In genomic region chr4:115852767-115853091, GRCh38 we compare ENCODE assay signal across 14 cellular contexts.
A peak's percentile ranks its signal among the peaks of the same experiment; 100 is the strongest.
DNase-seq lines count a peak whose midpoint lies in the region; ATAC-seq, FAIRE-seq and TF ChIP-seq lines count a peak whose summit lies in the region.
"Had no signal": no experiment of that assay in that cellular context is flagged by ENCODE, and none has a peak within 500 bp of the region (broad histone marks: within the 10 kb centered on the region; RNA-seq: fewer than 3 reads in every experiment).

No MANE protein-coding gene starts in this region.

- no peak overlapping the region for H2BK12ac ChIP-seq in H1 (ENCODE audit: low read depth, low read length)

- H4K20me1 ChIP-seq in mammary epithelial cell (ENCODE audit: insufficient read depth, low read length) (no peaks in the 10 kb centered on the region), H1 (replicated peaks in 1 of 2; ENCODE audit: control insufficient read depth in 1 of 2, insufficient read depth in 2 of 2, low read length in 2 of 2) (no peaks in the 10 kb centered on the region)

- H3K79me2 ChIP-seq in mammary epithelial cell (ENCODE audit: insufficient read depth, low read length) (no peaks in the 10 kb centered on the region), H1 (ENCODE audit: control insufficient read depth in 1 of 2, insufficient read depth in 2 of 2, low read length in 2 of 2) (no peaks in the 10 kb centered on the region)

- H3K36me3 Mint-ChIP-seq in MCF 10A (ENCODE audit: insufficient read depth, unreplicated experiment), result no peaks in the 10 kb centered on the region
- H3K36me3 Mint-ChIP-seq in CD8-positive, alpha-beta memory T cell, result no peaks in the 10 kb centered on the region

- no peaks in the 10 kb centered on the region for H3K79me1 ChIP-seq in H1 (ENCODE audit: low read depth, low read length)

- 75% methylated on average over 1 of the region's 1 CpG for WGBS in mammary epithelial cell (ENCODE audit: low coverage, missing lambda C conversion rate)
- 80% methylated on average over 1 of the region's 1 CpG; no CpG with 5 or more reads in 1 of the 2 experiments for WGBS in H1 (ENCODE audit: extremely low coverage in 1 of 2, insufficient coverage in 1 of 2, insufficient read length in 1 of 2, insufficient replicate concordance in 2 of 2, low coverage in 1 of 2, low lambda C conversion rate in 2 of 2, missing lambda C conversion rate in 1 of 2), 2 experiments

- H3K27me3 Mint-ChIP-seq in MCF 10A (ENCODE audit: insufficient read depth, unreplicated experiment), result peaks cover 25% of the 10 kb centered on the region
- H3K27me3 Mint-ChIP-seq in CD8-positive, alpha-beta memory T cell, result no peaks in the 10 kb centered on the region

- no peak for DNase-seq in MCF 10A (ENCODE audit: unreplicated experiment)
- no peak for DNase-seq in mammary epithelial cell
- no peak for DNase-seq in Panc1 (ENCODE audit: low read depth, low spot score)
- no peak for DNase-seq in H1 (ENCODE audit: low read depth in 1 of 2, low spot score in 2 of 2)
- no peak for DNase-seq in omental fat pad (ENCODE audit: low spot score)
- DNase-seq in DMS153 treated with DMSO at 0.1 percent for 48 hours (lab: John Stamatoyannopoulos, UW; ENCODE audit: unreplicated experiment), result no peak
- DNase-seq in CD8-positive, alpha-beta memory T cell, result no peak
- DNase-seq in NCI-H2196 treated with DMSO at 0.1 percent for 48 hours (lab: John Stamatoyannopoulos, UW; ENCODE audit: unreplicated experiment), result no peak
- DNase-seq: 8988T, DMS 273 treated with DMSO at 0.1 percent for 48 hours, NCI-H510A, NCI-H774 had no signal

- H3K9me3 Mint-ChIP-seq in MCF 10A (ENCODE audit: unreplicated experiment), result no peaks in the 10 kb centered on the region
- H3K9me3 Mint-ChIP-seq in CD8-positive, alpha-beta memory T cell, result peaks cover 2 to 11% (median 4%) of the 10 kb centered on the region in 5 donors

- peak; percentile 10 for TF ChIP-seq CTCF in MCF 10A (IDR thresholded peaks at IDR 0.05; ENCODE audit: unreplicated experiment)
- TF ChIP-seq CTCF in mammary epithelial cell (conservative IDR thresholded peaks at IDR 0.05 in 1 of 2, IDR thresholded peaks at IDR 0.05 in 1 of 2; ENCODE audit: extremely low read depth in 1 of 2, insufficient read depth in 1 of 2, low read depth in 1 of 2, low read length in 2 of 2), result no peak
- peak; percentile 6; the same call in 1 of the 2 replicates for TF ChIP-seq CTCF in Panc1 (IDR thresholded peaks at IDR 0.05)
- TF ChIP-seq CTCF in H1 (IDR thresholded peaks at IDR 0.05; ENCODE audit: control extremely low read depth in 1 of 3, insufficient read depth in 1 of 3, low read depth in 1 of 3, low read length in 3 of 3), result no peak
- TF ChIP-seq CTCF in omental fat pad (IDR thresholded peaks at IDR 0.05), result no peak

- dilution Hi-C loops in mammary epithelial cell (cut with HindIII; ENCODE audit: low sequenced_read_pairs), result no loop called here

- H2BK20ac ChIP-seq in H1 (ENCODE audit: low read length), result no peak overlapping the region

- no peak overlapping the region for H3K23ac ChIP-seq in H1 (ENCODE audit: insufficient read length)

- H4K8ac ChIP-seq in H1 (ENCODE audit: extremely low read depth, insufficient read depth, low read length), result no peak overlapping the region

- no peaks in the 10 kb centered on the region for H3K23me2 ChIP-seq in H1 (ENCODE audit: low read depth, low read length)

- H2AFZ ChIP-seq in mammary epithelial cell (ENCODE audit: low read depth, low read length) (no peak overlapping the region), H1 (ENCODE audit: low read length) (peak overlapping the region; percentile 57; the same call in 1 of the 2 replicates)
- H2AFZ ChIP-seq: GM23248 had no signal

- no peak overlapping the region for H4K91ac ChIP-seq in H1 (replicated peaks; ENCODE audit: insufficient read length, low read length)

- H3K4me3 ChIP-seq in mammary epithelial cell (replicated peaks in 1 of 3; ENCODE audit: insufficient read depth in 1 of 3, low read depth in 2 of 3, low read length in 3 of 3) (no peak overlapping the region), Panc1 (ENCODE audit: low read depth in 2 of 2, low read length in 2 of 2) (no peak overlapping the region), H1 (ENCODE audit: extremely low read depth in 1 of 4, insufficient read depth in 2 of 4, low read depth in 3 of 4, low read length in 4 of 4) (no peak overlapping the region)
- H3K4me3 ChIP-seq in CD8-positive, alpha-beta memory T cell (ENCODE audit: low read length), result no peak overlapping the region
- H3K4me3 ChIP-seq: GM23248 had no signal

- TF ChIP-seq EP300 in H1 (IDR thresholded peaks at IDR 0.05; ENCODE audit: borderline replicate concordance in 1 of 2, low read depth in 2 of 2, low read length in 2 of 2), result no peak

- H3K4me2 ChIP-seq in mammary epithelial cell (ENCODE audit: insufficient read depth, low read depth, low read length), result no peak overlapping the region
- H3K4me2 ChIP-seq in H1 (ENCODE audit: insufficient read depth in 1 of 2, low read depth in 2 of 2, low read length in 2 of 2), result no peak overlapping the region
- H3K4me2 ChIP-seq: SK-N-SH had no signal

- no peak for TF ChIP-seq RAD21 in H1 (IDR thresholded peaks at IDR 0.05 in 1 of 2, conservative IDR thresholded peaks at IDR 0.05 in 1 of 2; ENCODE audit: low read depth in 2 of 2, low read length in 2 of 2)

- 0 out of 2 replicates have a peak overlapping the region, but pooled peaks have one; percentile 19 for H2BK15ac ChIP-seq in H1 (ENCODE audit: low read length)

- no peaks in the 10 kb centered on the region for H3K9me3 ChIP-seq in mammary epithelial cell (replicated peaks; ENCODE audit: insufficient read depth, low read length)
- H3K9me3 ChIP-seq in Panc1 (ENCODE audit: control insufficient read depth, insufficient read depth, low read depth, low read length), result no peaks in the 10 kb centered on the region
- H3K9me3 ChIP-seq in H1 (ENCODE audit: insufficient read depth in 2 of 2, low read depth in 1 of 2, low read length in 1 of 2), result no peaks in the 10 kb centered on the region
- H3K9me3 ChIP-seq in CD8-positive, alpha-beta memory T cell (ENCODE audit: low read length), result no peaks in the 10 kb centered on the region
- H3K9me3 ChIP-seq: SK-N-SH had no signal

- no peak overlapping the region for H3K18ac ChIP-seq in H1 (ENCODE audit: extremely low read depth, low read length)

- no peaks in the 10 kb centered on the region for H3K4me1 Mint-ChIP-seq in MCF 10A (ENCODE audit: insufficient read depth, unreplicated experiment)
- no peaks in the 10 kb centered on the region for H3K4me1 Mint-ChIP-seq in CD8-positive, alpha-beta memory T cell

- no peak overlapping the region for H3K4ac ChIP-seq in H1 (replicated peaks; ENCODE audit: insufficient read length, low read depth, low read length)

- in situ Hi-C loops in mammary epithelial cell (cut with MboI; ENCODE audit: low sequenced_read_pairs in 2 of 2) (no loop called here), Panc1 (cut with HindIII; ENCODE audit: low pct_unique_long_range_greater_than_20kb, low sequenced_read_pairs) (no loop called here)

- ATAC-seq in Panc1 (no peak), omental fat pad (ENCODE audit: low FRiP score) (no peak)

- no peak overlapping the region for H2AK5ac ChIP-seq in H1 (ENCODE audit: low read depth, low read length)

- H3K4me1 ChIP-seq in mammary epithelial cell (ENCODE audit: insufficient read depth, low read length), result no peaks in the 10 kb centered on the region
- H3K4me1 ChIP-seq in Panc1 (ENCODE audit: control insufficient read depth, insufficient read depth, low read length), result no peaks in the 10 kb centered on the region
- no peaks in the 10 kb centered on the region for H3K4me1 ChIP-seq in H1 (replicated peaks in 1 of 4; ENCODE audit: control insufficient read depth in 3 of 4, insufficient read depth in 4 of 4, low read length in 3 of 4)
- no peaks in the 10 kb centered on the region for H3K4me1 ChIP-seq in CD8-positive, alpha-beta memory T cell (ENCODE audit: insufficient read depth, low read length)

- H3K27me3 ChIP-seq in mammary epithelial cell (ENCODE audit: insufficient read depth, low read length), result no peaks in the 10 kb centered on the region
- H3K27me3 ChIP-seq in Panc1 (ENCODE audit: control insufficient read depth, insufficient read depth, low read length), result no peaks in the 10 kb centered on the region
- H3K27me3 ChIP-seq in H1 (replicated peaks in 1 of 4; ENCODE audit: control insufficient read depth in 3 of 4, extremely low read depth in 1 of 4, insufficient read depth in 3 of 4, low read length in 3 of 4), result no peaks in the 10 kb centered on the region
- H3K27me3 ChIP-seq in CD8-positive, alpha-beta memory T cell (ENCODE audit: insufficient read depth, low read length, poor library complexity, severe bottlenecking), result no peaks in the 10 kb centered on the region

- H4K5ac ChIP-seq in H1 (ENCODE audit: insufficient read length, low read depth, low read length), result no peak overlapping the region

- no peak for TF ChIP-seq POLR2A in H1 (IDR thresholded peaks at IDR 0.05; ENCODE audit: control extremely low read depth in 1 of 2, low read depth in 2 of 2, low read length in 2 of 2)

- FAIRE-seq in H1 (lab: Jason Lieb, UNC), result no peak

- no peak overlapping the region for H3K56ac ChIP-seq in H1 (replicated peaks; ENCODE audit: insufficient read length, low read depth, low read length)

- no peak overlapping the region for H3K14ac ChIP-seq in H1 (ENCODE audit: insufficient read length)

- H3K27ac Mint-ChIP-seq in MCF 10A (ENCODE audit: low read depth, unreplicated experiment), result no peak overlapping the region
- no peak overlapping the region for H3K27ac Mint-ChIP-seq in CD8-positive, alpha-beta memory T cell

- no peak overlapping the region for H3K9ac ChIP-seq in mammary epithelial cell (ENCODE audit: insufficient read depth, low read length)
- H3K9ac ChIP-seq in H1 (replicated peaks in 1 of 4; ENCODE audit: extremely low read depth in 1 of 4, low read depth in 3 of 4, low read length in 3 of 4), result no peak overlapping the region
- H3K9ac ChIP-seq: GM23248, SK-N-SH had no signal

- H2BK5ac ChIP-seq in H1 (ENCODE audit: low read depth, low read length), result no peak overlapping the region

- POLR2A ChIA-PET in MCF 10A (lab: Yijun Ruan, JAX) (interaction anchor here (0.7 kb wide), 1 partner anchor 63 kb away, joined by 3 read pairs; no protein-coding TSS in a partner anchor), Panc1 (lab: Charles Lee) (no interaction called here), H1 (lab: Charles Lee; ENCODE audit: partially characterized antibody) (no interaction called here)
- POLR2A ChIA-PET in CD8-positive, alpha-beta memory T cell (lab: Charles Lee), result no interaction called here

- H3K36me3 ChIP-seq in mammary epithelial cell (ENCODE audit: insufficient read depth, low read length) (no peaks in the 10 kb centered on the region), Panc1 (ENCODE audit: control insufficient read depth, insufficient read depth, low read length) (no peaks in the 10 kb centered on the region), H1 (ENCODE audit: control insufficient read depth in 2 of 4, insufficient read depth in 4 of 4, low read length in 3 of 4) (no peaks in the 10 kb centered on the region)
- H3K36me3 ChIP-seq in CD8-positive, alpha-beta memory T cell (ENCODE audit: insufficient read depth, low read length), result no peaks in the 10 kb centered on the region

- CTCF ChIA-PET in MCF 10A (lab: Yijun Ruan, JAX), result interaction anchor here (0.5 to 2.9 kb wide), 33 partner anchors 8 to 1077 kb away, joined by 3 to 13 read pairs (median 4); partner anchors contain the start of gene NDST4
- CTCF ChIA-PET in mammary epithelial cell (lab: Charles Lee; ENCODE audit: low non-redundant PET), result interaction anchor here (0.6 to 0.7 kb wide), 2 partner anchors 618 to 1244 kb away, joined by 3 to 4 read pairs; no protein-coding TSS in a partner anchor
- CTCF ChIA-PET in Panc1 (lab: Charles Lee), result no interaction called here
- CTCF ChIA-PET in H1 (lab: Charles Lee; ENCODE audit: partially characterized antibody), result interaction anchor here (0.7 to 2.8 kb wide), 26 partner anchors 8 to 937 kb away, joined by 3 to 13 read pairs (median 4); no protein-coding TSS in a partner anchor
- CTCF ChIA-PET in CD8-positive, alpha-beta memory T cell (lab: Charles Lee), result no interaction called here

- H2BK120ac ChIP-seq in H1 (replicated peaks; ENCODE audit: low read depth, low read length), result no peak overlapping the region

- H3K27ac ChIP-seq in mammary epithelial cell (ENCODE audit: insufficient read depth, low read depth, low read length) (no peak overlapping the region), Panc1 (ENCODE audit: low read length) (no peak overlapping the region), H1 (ENCODE audit: low read depth, low read length) (no peak overlapping the region)
- no peak overlapping the region for H3K27ac ChIP-seq in CD8-positive, alpha-beta memory T cell (ENCODE audit: low read depth, low read length)
- H3K27ac ChIP-seq: GM23248 had no signal

- BruUV-seq in MCF 10A (replicated peaks; lab: Mats Ljungman, UMichigan), result no TSS peak
- BruUV-seq in mammary epithelial cell (replicated peaks; lab: Mats Ljungman, UMichigan), result no TSS peak
- no TSS peak for BruUV-seq in Panc1 (replicated peaks; lab: Mats Ljungman, UMichigan)

- intact Hi-C loops in MCF 10A (cut with micrococcal nuclease), result loop anchor here (1.0 to 10.0 kb wide), 4 partner anchors 308 to 1468 kb away; no protein-coding TSS in a partner anchor
- intact Hi-C loops in mammary epithelial cell (cut with micrococcal nuclease), result loop anchor here (1.0 to 5.0 kb wide), 2 partner anchors 620 to 762 kb away; no protein-coding TSS in a partner anchor
- intact Hi-C loops in Panc1 (cut with micrococcal nuclease; ENCODE audit: unreplicated experiment), result no loop called here

- H3K4me3 Mint-ChIP-seq in MCF 10A (ENCODE audit: unreplicated experiment), result no peak overlapping the region
- no peak overlapping the region for H3K4me3 Mint-ChIP-seq in CD8-positive, alpha-beta memory T cell

Comparison
In these comparisons a context has a peak if more than half of its experiments do, and no peak if none do; other contexts are left out.
1. CTCF ChIP-seq: peak in MCF 10A (single experiment) and Panc1 (single experiment); none in mammary epithelial cell (0 of 2), H1 (0 of 3) and omental fat pad (0 of 3).
2. CTCF ChIA-PET loops: an anchor here in MCF 10A (0.5 to 2.9 kb wide), mammary epithelial cell (0.6 to 0.7 kb wide) and H1 (0.7 to 2.8 kb wide); none called in Panc1 and CD8-positive, alpha-beta memory T cell.